ENCODE assay signal across 35 cellular contexts in the genomic region with DNA sequence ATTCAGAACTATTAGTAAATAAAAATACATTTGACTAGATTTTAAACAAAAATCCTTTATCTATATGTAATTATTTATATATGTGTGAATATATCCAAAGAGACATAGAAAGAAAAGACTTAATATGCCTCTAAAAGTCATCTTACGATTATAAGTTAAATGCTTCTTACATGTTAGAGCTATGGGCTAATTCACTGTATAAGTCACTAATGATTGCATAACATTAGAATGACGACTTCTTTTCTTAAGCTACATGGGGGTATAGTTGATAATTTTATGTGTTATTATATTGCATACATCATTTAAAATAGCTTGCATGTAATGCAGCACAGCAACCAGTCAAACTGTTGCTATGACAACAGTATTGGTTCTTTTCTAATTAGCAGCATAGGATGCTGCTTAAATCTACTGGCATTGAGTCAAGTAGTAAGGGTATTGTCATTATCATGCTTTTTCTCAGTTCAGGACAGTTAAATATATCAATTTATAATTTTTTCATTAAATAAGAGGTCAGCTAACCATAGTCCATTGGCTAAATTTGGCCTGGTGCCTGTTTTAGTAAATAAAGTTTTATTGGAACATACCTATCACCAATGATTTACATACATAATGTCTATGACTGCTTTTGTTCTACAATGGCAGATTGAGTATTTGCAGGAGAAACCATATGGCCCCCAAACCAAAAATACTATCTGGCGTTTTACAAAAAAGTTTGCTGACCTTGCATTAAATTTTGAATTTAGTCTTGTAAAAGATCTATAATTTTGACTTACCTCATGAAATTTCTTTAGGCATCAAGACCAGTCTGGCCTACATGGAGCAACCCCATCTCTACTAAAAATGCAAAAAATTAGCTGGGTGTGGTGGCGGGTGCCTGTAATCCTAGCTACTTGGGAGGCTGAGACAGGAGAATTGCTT.
"Had no signal": no experiment of that assay in that cellular context is flagged by ENCODE, and none has a peak within 500 bp of the region (broad histone marks: within the 10 kb centered on the region; RNA-seq: fewer than 3 reads in every experiment).

No MANE protein-coding gene starts in this region.

- ATAC-seq: activated CD4-positive, alpha-beta T cell treated with anti-CD3 and anti-CD28 coated beads for 36 hours; activated CD8-positive, alpha-beta memory T cell treated with anti-CD3 and anti-CD28 coated beads, Interleukin-2, amount 10 ng/mL, durations not matched to agents 7 days and 5 days; activated CD8-positive, alpha-beta T cell treated with anti-CD3 and anti-CD28 coated beads, Interleukin-2, amount 10 ng/mL, durations not matched to agents 7 days and 5 days; activated naive CD8-positive, alpha-beta T cell treated with anti-CD3 and anti-CD28 coated beads, Interleukin-2, amount 50 U/mL, for 24 hours; body of pancreas; gastroesophageal sphincter had no signal

- H3K9me3 Mint-ChIP-seq: activated CD4-positive, alpha-beta T cell treated with anti-CD3 and anti-CD28 coated beads, Interleukin-2, amount 10 ng/mL, durations not matched to agents 24 days and 14 days; activated naive CD4-positive, alpha-beta T cell treated with anti-CD3 and anti-CD28 coated beads, Interleukin-2, amount 50 U/mL, for 24 hours; activated naive CD8-positive, alpha-beta T cell treated with anti-CD3 and anti-CD28 coated beads for 36 hours; activated T-helper 1 cell treated with anti-CD3 and anti-CD28 coated beads, Interleukin-12 subunit alpha, Interleukin-12 subunit beta, Interleukin-2, Interleukin-4 antibody, amounts not matched to agents 30 ng/mL and 10 ng/mL and 1 ng/mL, durations not matched to agents 14 hours and 24 hours and 36 hours had no signal

- H3K4me1 Mint-ChIP-seq: activated CD4-positive, alpha-beta T cell treated with anti-CD3 and anti-CD28 coated beads for 36 hours; activated CD4-positive, alpha-beta T cell treated with anti-CD3 and anti-CD28 coated beads, Interleukin-2, amount 10 ng/mL, durations not matched to agents 24 days and 14 days; activated naive CD4-positive, alpha-beta T cell treated with anti-CD3 and anti-CD28 coated beads, Interleukin-2, amount 50 U/mL, for 24 hours; activated naive CD8-positive, alpha-beta T cell treated with anti-CD3 and anti-CD28 coated beads, Interleukin-2, amount 50 U/mL, for 24 hours had no signal

- H3K27me3 Mint-ChIP-seq: activated CD4-positive, alpha-beta T cell treated with anti-CD3 and anti-CD28 coated beads for 36 hours; activated CD4-positive, alpha-beta T cell treated with anti-CD3 and anti-CD28 coated beads, Interleukin-2, amount 10 ng/mL, durations not matched to agents 24 days and 14 days; activated CD8-positive, alpha-beta memory T cell treated with anti-CD3 and anti-CD28 coated beads, Interleukin-2, amount 10 ng/mL, durations not matched to agents 7 days and 5 days; activated naive CD4-positive, alpha-beta T cell treated with anti-CD3 and anti-CD28 coated beads, Interleukin-2, amount 50 U/mL, for 24 hours; activated naive CD8-positive, alpha-beta T cell treated with anti-CD3 and anti-CD28 coated beads for 36 hours; activated naive CD8-positive, alpha-beta T cell treated with anti-CD3 and anti-CD28 coated beads, Interleukin-2, amount 50 U/mL, for 24 hours had no signal

- H3K9me3 ChIP-seq: adrenal gland, body of pancreas, breast epithelium, colonic mucosa, esophagus squamous epithelium, gastroesophageal sphincter had no signal

- H3K36me3 Mint-ChIP-seq: activated CD4-positive, alpha-beta memory T cell treated with anti-CD3 and anti-CD28 coated beads for 36 hours; activated CD8-positive, alpha-beta memory T cell treated with anti-CD3 and anti-CD28 coated beads, Interleukin-2, amount 10 ng/mL, durations not matched to agents 7 days and 5 days; activated naive CD4-positive, alpha-beta T cell treated with anti-CD3 and anti-CD28 coated beads, Interleukin-2, amount 50 U/mL, for 24 hours; activated naive CD8-positive, alpha-beta T cell treated with anti-CD3 and anti-CD28 coated beads for 36 hours had no signal

- H3K4me3 ChIP-seq: adrenal gland, body of pancreas, breast epithelium, cardiac muscle cell, colonic mucosa, esophagus squamous epithelium, gastroesophageal sphincter had no signal

- DNase-seq: activated CD4-positive, alpha-beta memory T cell treated with anti-CD3 and anti-CD28 coated beads for 36 hours; activated CD4-positive, alpha-beta T cell treated with anti-CD3 and anti-CD28 coated beads for 36 hours; activated CD4-positive, alpha-beta T cell treated with anti-CD3 and anti-CD28 coated beads, Interleukin-2, amount 10 ng/mL, durations not matched to agents 24 days and 14 days; activated CD4-positive, CD25-positive, alpha-beta regulatory T cell; activated CD4-positive, CD25-positive, alpha-beta regulatory T cell treated with anti-CD3 and anti-CD28 coated beads, Interleukin-2, amount 50 U/mL, for 72 hours; activated CD8-positive, alpha-beta memory T cell treated with anti-CD3 and anti-CD28 coated beads, Interleukin-2, amount 10 ng/mL, durations not matched to agents 7 days and 5 days; activated CD8-positive, alpha-beta memory T cell treated with anti-CD3 and anti-CD28 coated beads, Interleukin-2, amount 50 U/mL, for 4 hours; activated CD8-positive, alpha-beta T cell treated with anti-CD3 and anti-CD28 coated beads, Interleukin-2, amount 10 ng/mL, durations not matched to agents 7 days and 5 days; activated effector memory CD4-positive, alpha-beta T cell treated with anti-CD3 and anti-CD28 coated beads, Interleukin-2, amount 50 U/mL, for 16 hours; activated naive CD4-positive, alpha-beta T cell treated with anti-CD3 and anti-CD28 coated beads for 36 hours; activated naive CD8-positive, alpha-beta T cell treated with anti-CD3 and anti-CD28 coated beads for 36 hours; activated naive CD8-positive, alpha-beta T cell treated with anti-CD3 and anti-CD28 coated beads, Interleukin-2, amount 50 U/mL, for 24 hours; activated T-cell treated with anti-CD3 and anti-CD28 coated beads, Interleukin-2, amount 50 U/mL, for 1 hour; activated T-cell treated with anti-CD3 and anti-CD28 coated beads, Interleukin-2, amount 50 U/mL, for 48 hours; adrenal gland; amygdala; aorta; body of pancreas; central memory CD4-positive, alpha-beta T cell; cerebellar nuclear complex; colonic mucosa; effector CD8-positive, alpha-beta T cell; esophagus squamous epithelium; foreskin melanocyte; head of caudate nucleus; T-helper 2 cell had no signal

- H3K27me3 ChIP-seq: adrenal gland, body of pancreas, breast epithelium, cardiac muscle cell, colonic mucosa, esophagus squamous epithelium, gastroesophageal sphincter had no signal

- H3K4me3 Mint-ChIP-seq: activated CD4-positive, alpha-beta memory T cell treated with anti-CD3 and anti-CD28 coated beads for 36 hours; activated CD4-positive, alpha-beta T cell treated with anti-CD3 and anti-CD28 coated beads for 36 hours; activated CD4-positive, alpha-beta T cell treated with anti-CD3 and anti-CD28 coated beads, Interleukin-2, amount 10 ng/mL, durations not matched to agents 24 days and 14 days; activated CD8-positive, alpha-beta memory T cell treated with anti-CD3 and anti-CD28 coated beads, Interleukin-2, amount 10 ng/mL, durations not matched to agents 7 days and 5 days; activated CD8-positive, alpha-beta T cell treated with anti-CD3 and anti-CD28 coated beads, Interleukin-2, amount 10 ng/mL, durations not matched to agents 7 days and 5 days; activated naive CD4-positive, alpha-beta T cell treated with anti-CD3 and anti-CD28 coated beads for 36 hours; activated naive CD4-positive, alpha-beta T cell treated with anti-CD3 and anti-CD28 coated beads, Interleukin-2, amount 50 U/mL, for 24 hours; activated naive CD8-positive, alpha-beta T cell treated with anti-CD3 and anti-CD28 coated beads for 36 hours; activated naive CD8-positive, alpha-beta T cell treated with anti-CD3 and anti-CD28 coated beads, Interleukin-2, amount 50 U/mL, for 24 hours; activated T-helper 1 cell treated with anti-CD3 and anti-CD28 coated beads, Interleukin-12 subunit alpha, Interleukin-12 subunit beta, Interleukin-2, Interleukin-4 antibody, amounts not matched to agents 30 ng/mL and 10 ng/mL and 1 ng/mL, durations not matched to agents 14 hours and 24 hours and 36 hours had no signal

- H3K36me3 ChIP-seq: adrenal gland, breast epithelium, cardiac muscle cell, colonic mucosa, esophagus squamous epithelium, gastroesophageal sphincter had no signal

- H3K4me1 ChIP-seq: adrenal gland, body of pancreas, breast epithelium, colonic mucosa, esophagus squamous epithelium, gastroesophageal sphincter had no signal

- FAIRE-seq: endometrium, endothelial cell of umbilical vein had no signal

- H3K27ac ChIP-seq: adrenal gland, body of pancreas, breast epithelium, cardiac muscle cell, colonic mucosa, epithelial cell of prostate, esophagus squamous epithelium, gastroesophageal sphincter had no signal

- H3K27ac Mint-ChIP-seq: activated CD4-positive, alpha-beta memory T cell treated with anti-CD3 and anti-CD28 coated beads for 36 hours; activated CD4-positive, alpha-beta T cell treated with anti-CD3 and anti-CD28 coated beads for 36 hours; activated CD4-positive, alpha-beta T cell treated with anti-CD3 and anti-CD28 coated beads, Interleukin-2, amount 10 ng/mL, durations not matched to agents 24 days and 14 days; activated CD8-positive, alpha-beta memory T cell treated with anti-CD3 and anti-CD28 coated beads, Interleukin-2, amount 10 ng/mL, durations not matched to agents 7 days and 5 days; activated CD8-positive, alpha-beta T cell treated with anti-CD3 and anti-CD28 coated beads, Interleukin-2, amount 10 ng/mL, durations not matched to agents 7 days and 5 days; activated naive CD4-positive, alpha-beta T cell treated with anti-CD3 and anti-CD28 coated beads for 36 hours; activated naive CD4-positive, alpha-beta T cell treated with anti-CD3 and anti-CD28 coated beads, Interleukin-2, amount 50 U/mL, for 24 hours; activated naive CD8-positive, alpha-beta T cell treated with anti-CD3 and anti-CD28 coated beads for 36 hours; activated naive CD8-positive, alpha-beta T cell treated with anti-CD3 and anti-CD28 coated beads, Interleukin-2, amount 50 U/mL, for 24 hours; activated T-helper 1 cell treated with anti-CD3 and anti-CD28 coated beads, Interleukin-12 subunit alpha, Interleukin-12 subunit beta, Interleukin-2, Interleukin-4 antibody, amounts not matched to agents 30 ng/mL and 10 ng/mL and 1 ng/mL, durations not matched to agents 14 hours and 24 hours and 36 hours; activated T-helper 2 cell treated with anti-CD3 and anti-CD28 coated beads, Interferon-gamma antibody, Interleukin-2, Interleukin-4, amounts not matched to agents 10 μg/mL and 5 μg/mL and 100 μg/mL, durations not matched to agents 14 hours and 24 hours and 36 hours had no signal
